In the genomic region with DNA sequence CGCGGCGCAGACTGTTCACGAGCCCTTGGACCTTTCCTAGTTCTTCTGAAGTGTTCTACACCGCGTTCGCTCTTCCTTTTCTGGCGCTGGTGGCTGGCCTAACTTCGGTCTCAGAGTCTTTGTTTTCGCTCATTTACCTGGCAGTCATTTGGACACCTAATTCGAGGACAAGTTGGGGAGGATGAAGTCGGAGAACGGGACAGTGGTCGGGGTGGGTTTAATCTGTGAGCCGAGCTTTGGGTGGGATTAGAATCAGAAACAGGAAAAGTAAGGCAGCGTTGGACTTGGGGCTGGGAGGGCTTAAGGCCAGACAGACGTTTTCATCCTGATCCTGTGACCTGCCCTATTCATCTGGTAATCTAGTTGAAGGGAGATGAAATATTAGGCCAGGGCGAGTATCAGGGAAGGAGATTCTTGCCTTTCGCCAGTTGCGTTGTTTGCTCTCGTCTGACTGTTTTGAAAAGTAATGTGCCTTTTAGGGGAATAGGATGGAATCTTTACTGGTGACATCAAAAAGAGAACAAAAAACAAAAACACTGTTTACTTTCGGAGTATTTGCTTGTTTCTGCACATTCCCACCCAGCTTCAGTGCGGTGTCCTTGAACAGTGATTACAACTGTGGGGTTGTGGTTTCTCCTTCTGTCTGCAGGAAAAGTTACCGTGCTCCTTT, we compare ENCODE assay signal across 8 cellular contexts. TPM values are rescaled to one million over a fixed set of nuclear protein-coding genes. Genes with fewer than 3 reads are reported as not detected.
DNase-seq lines count a peak whose midpoint lies in the region; ATAC-seq and TF ChIP-seq lines count a peak whose summit lies in the region.

No MANE protein-coding gene starts in this region.

- TF ChIP-seq CTCF in choroid plexus epithelial cell (conservative IDR thresholded peaks at IDR 0.05; ENCODE audit: low read depth, low read length): no peak

- ATAC-seq in memory B cell (ENCODE audit: low read depth) (no peak), HG03135 (IDR thresholded peaks at IDR 0.05; ENCODE audit: unreplicated experiment) (no peak), GM18870 (IDR thresholded peaks at IDR 0.05; ENCODE audit: unreplicated experiment) (no peak)

- H3K4me1 Mint-ChIP-seq in activated T-cell treated with anti-CD3 and anti-CD28 coated beads, Interleukin-2, amount 50 U/mL, for 24 hours (ENCODE audit: low read depth): peaks cover 46% of the 10 kb centered on the region
- H3K4me1 Mint-ChIP-seq in memory B cell: peaks cover 32% of the 10 kb centered on the region

- H3K4me3 ChIP-seq in choroid plexus epithelial cell (ENCODE audit: low read depth, low read length) (peak overlapping the region; percentile 68), urinary bladder (ENCODE audit: low read depth, low read length) (peak overlapping the region; percentile 81)

- H3K4me3 Mint-ChIP-seq in activated T-cell treated with anti-CD3 and anti-CD28 coated beads, Interleukin-2, amount 50 U/mL, for 24 hours: peak overlapping the region; percentile 88
- H3K4me3 Mint-ChIP-seq in memory B cell: peak overlapping the region; percentile 98

- DNase-seq in activated T-cell treated with anti-CD3 and anti-CD28 coated beads, Interleukin-2, amount 50 U/mL, for 24 hours: no peak
- no peak for DNase-seq in activated T-cell treated with anti-CD3 and anti-CD28 coated beads, Interleukin-2, amount 50 U/mL, for 48 hours
- DNase-seq in NCI-H82 treated with DMSO at 0.1 percent for 48 hours (lab: John Stamatoyannopoulos, UW; ENCODE audit: unreplicated experiment) (peak; percentile 78), choroid plexus epithelial cell (ENCODE audit: low read depth) (peak; percentile 45), memory B cell (ENCODE audit: low spot score in 2 of 2) (no peak)

- peaks cover 10% of the 10 kb centered on the region for H3K27me3 Mint-ChIP-seq in activated T-cell treated with anti-CD3 and anti-CD28 coated beads, Interleukin-2, amount 50 U/mL, for 24 hours
- H3K27me3 Mint-ChIP-seq in memory B cell: no peaks in the 10 kb centered on the region

- peaks cover 11% of the 10 kb centered on the region for H3K36me3 Mint-ChIP-seq in activated T-cell treated with anti-CD3 and anti-CD28 coated beads, Interleukin-2, amount 50 U/mL, for 24 hours (ENCODE audit: low read depth)
- H3K36me3 Mint-ChIP-seq in memory B cell: no peaks in the 10 kb centered on the region

- H3K4me1 ChIP-seq in urinary bladder (ENCODE audit: insufficient read depth): no peaks in the 10 kb centered on the region

- under 1% methylated on average over 24 of the region's 24 CpGs for WGBS in urinary bladder

- no peaks in the 10 kb centered on the region for H3K9me3 Mint-ChIP-seq in activated T-cell treated with anti-CD3 and anti-CD28 coated beads, Interleukin-2, amount 50 U/mL, for 24 hours
- H3K9me3 Mint-ChIP-seq in memory B cell: no peaks in the 10 kb centered on the region

- H3K36me3 ChIP-seq in urinary bladder (ENCODE audit: insufficient read depth): no peaks in the 10 kb centered on the region

- peak overlapping the region; percentile 89 for H3K27ac Mint-ChIP-seq in activated T-cell treated with anti-CD3 and anti-CD28 coated beads, Interleukin-2, amount 50 U/mL, for 24 hours
- peak overlapping the region; percentile 94 for H3K27ac Mint-ChIP-seq in memory B cell

- peak overlapping the region; percentile 98 for H3K27ac ChIP-seq in urinary bladder (ENCODE audit: low read depth)

RNA-seq across cellular contexts. Expression of a gene that starts 1.9 kb away (rescaled TPM):
- total RNA-seq in urinary bladder: 104 TPM
- polyA plus RNA-seq in urinary bladder: 18.9 TPM

Comparison
In these comparisons a context has a peak if more than half of its experiments do, and no peak if none do; other contexts are left out.
1. DNase-seq: peak in NCI-H82 treated with DMSO at 0.1 percent for 48 hours (single experiment) and choroid plexus epithelial cell (single experiment); none in activated T-cell treated with anti-CD3 and anti-CD28 coated beads, Interleukin-2, amount 50 U/mL, for 24 hours (single experiment), activated T-cell treated with anti-CD3 and anti-CD28 coated beads, Interleukin-2, amount 50 U/mL, for 48 hours (0 of 2) and memory B cell (0 of 2).